ENCODE assay signal across 23 cellular contexts in the genomic region with DNA sequence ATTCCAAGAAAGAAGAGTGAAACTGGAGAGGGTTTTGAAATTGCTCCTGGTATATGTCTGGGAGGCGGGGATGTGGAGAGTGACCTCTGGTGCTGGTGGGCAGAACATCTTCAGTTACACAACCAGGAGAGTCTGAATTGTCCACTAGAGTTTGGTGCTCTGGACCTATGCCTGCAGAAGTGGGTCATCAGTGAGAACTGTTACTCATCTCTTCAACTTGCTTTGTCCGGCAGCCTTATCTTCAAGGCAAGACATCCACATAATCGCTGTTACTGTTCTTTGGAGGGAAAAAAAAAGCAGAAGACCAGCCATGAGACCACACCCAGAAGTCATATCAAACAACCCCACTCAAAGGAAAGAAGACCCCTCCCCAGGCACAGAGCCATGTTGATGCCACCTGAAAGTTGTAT. TPM values are rescaled to one million over a fixed set of nuclear protein-coding genes. Genes with fewer than 3 reads are reported as not detected.
DNase-seq lines count a peak whose midpoint lies in the region; ATAC-seq and TF ChIP-seq lines count a peak whose summit lies in the region.
"Had no signal": no experiment of that assay in that cellular context is flagged by ENCODE, and none has a peak within 500 bp of the region (broad histone marks: within the 10 kb centered on the region; RNA-seq: fewer than 3 reads in every experiment).

No MANE protein-coding gene starts in this region.

- H3K4me2 ChIP-seq in Loucy (ENCODE audit: low read depth, low read length, poor library complexity, severe bottlenecking), result no peak overlapping the region
- H3K4me2 ChIP-seq: BLaER1 had no signal

- peak; percentile 69 to 85 (median 73) for ATAC-seq in right lobe of liver
- ATAC-seq: activated CD4-positive, CD25-positive, alpha-beta regulatory T cell treated with anti-CD3 and anti-CD28 coated beads, Interleukin-2, amount 50 U/mL, for 24 hours; T-cell had no signal

- no peak overlapping the region for H3K9ac ChIP-seq in Loucy (ENCODE audit: low read depth, low read length, poor library complexity, severe bottlenecking)
- H3K9ac ChIP-seq: BLaER1 had no signal

- H3K9me2 ChIP-seq in Loucy (replicated peaks; ENCODE audit: low read depth, low read length), result no peaks in the 10 kb centered on the region

- H4K20me1 ChIP-seq in Loucy (ENCODE audit: insufficient read depth, low read length, poor library complexity, severe bottlenecking), result no peaks in the 10 kb centered on the region
- H4K20me1 ChIP-seq: BLaER1 had no signal

- H3K27ac ChIP-seq in C4-2B (no peak overlapping the region; the same call in 1 of the 2 replicates), right lobe of liver (no peak overlapping the region)
- H3K27ac ChIP-seq: BLaER1, coronary artery, thoracic aorta had no signal

- 0 out of 2 replicates have a peak overlapping the region, but pooled peaks have one; percentile 20 for H2AFZ ChIP-seq in Loucy (ENCODE audit: low read length)

- no peaks in the 10 kb centered on the region for H3F3A ChIP-seq in Loucy (ENCODE audit: low read depth)

- peak; percentile 14 for TF ChIP-seq CTCF in C4-2B (conservative IDR thresholded peaks at IDR 0.05)
- TF ChIP-seq CTCF in Loucy (conservative IDR thresholded peaks at IDR 0.05; ENCODE audit: low read length), result peak; percentile 34; the same call in 1 of the 2 replicates
- TF ChIP-seq CTCF in astrocyte of the cerebellum (IDR thresholded peaks at IDR 0.05; ENCODE audit: low read depth, low read length, missing control alignments), result peak; percentile 11
- no peak for TF ChIP-seq CTCF in right lobe of liver (IDR thresholded peaks at IDR 0.05)

- no peak for DNase-seq in astrocyte of the cerebellum (ENCODE audit: low read depth)
- DNase-seq in right lobe of liver, result no peak
- no peak for DNase-seq in T-helper 1 cell
- DNase-seq in SIG-M5 treated with dmso at 0.1 percent for 504 hours (lab: John Stamatoyannopoulos, UW; ENCODE audit: unreplicated experiment), result no peak
- DNase-seq in activated gamma-delta T cell (lab: John Stamatoyannopoulos, UW), result no peak
- DNase-seq in NCI-H446 (lab: John Stamatoyannopoulos, UW), result no peak
- DNase-seq: activated effector memory CD4-positive, alpha-beta T cell treated with Interleukin-2 at 50 U/mL for 16 hours; aorta; DMS153; NCI-H1930; NCI-H524; T-cell had no signal

- TF ChIP-seq POLR2A in right lobe of liver (IDR thresholded peaks at IDR 0.05), result no peak

- no peaks in the 10 kb centered on the region for H3K36me3 ChIP-seq in Loucy (ENCODE audit: insufficient read depth, low read length)
- H3K36me3 ChIP-seq in right lobe of liver, result no peaks in the 10 kb centered on the region
- H3K36me3 ChIP-seq: BLaER1, thoracic aorta had no signal

- H3K27me3 ChIP-seq in Loucy (ENCODE audit: insufficient read depth, low read length, poor library complexity, severe bottlenecking) (no peaks in the 10 kb centered on the region), right lobe of liver (no peaks in the 10 kb centered on the region)
- H3K27me3 ChIP-seq: BLaER1 had no signal

- intact Hi-C loops in right lobe of liver (cut with DNase I), result no loop called here

- no peaks in the 10 kb centered on the region for H3K4me1 ChIP-seq in Loucy (ENCODE audit: insufficient read depth, low read length, poor library complexity, severe bottlenecking)
- H3K4me1 ChIP-seq in right lobe of liver, result no peaks in the 10 kb centered on the region

- H3K9me3 ChIP-seq in Loucy (ENCODE audit: insufficient read depth, low read depth, low read length) (no peaks in the 10 kb centered on the region), right lobe of liver (no peaks in the 10 kb centered on the region)
- H3K9me3 ChIP-seq: BLaER1, thoracic aorta had no signal

- WGBS in right lobe of liver (ENCODE audit: insufficient coverage, low coverage, low lambda C conversion rate, missing lambda C conversion rate), result no CpG with 5 or more reads among the region's 3 CpGs

- H3K4me3 ChIP-seq in Loucy (ENCODE audit: low read length, poor library complexity, severe bottlenecking), result no peak overlapping the region
- no peak overlapping the region for H3K4me3 ChIP-seq in astrocyte of the cerebellum (ENCODE audit: low read depth, low read length)
- no peak overlapping the region for H3K4me3 ChIP-seq in right lobe of liver
- H3K4me3 ChIP-seq: BLaER1, coronary artery, thoracic aorta had no signal

- no peaks in the 10 kb centered on the region for H3K79me2 ChIP-seq in Loucy (ENCODE audit: insufficient read depth, low read length)

- in situ Hi-C loops in astrocyte of the cerebellum (cut with HindIII; ENCODE audit: low sequenced_read_pairs), result no loop called here

RNA-seq across cellular contexts. Expression of gene SH2D1B, which starts 14.9 kb away (rescaled TPM):
- under 1 TPM in 3 of 6 experiments, not detected in 3; 0.17 to 0.60 (median 0.31) TPM for total RNA-seq in right lobe of liver
- total RNA-seq: lower leg skin, myocyte, pulmonary artery endothelial cell had no signal

RNA-seq across cellular contexts. Expression of gene C1orf226, which starts 15.5 kb away (rescaled TPM):
- 10 to 100 TPM in 5 of 6 experiments, 1 to 10 TPM in 1; 6.5 to 45.3 (median 28.4) TPM for total RNA-seq in right lobe of liver

RNA-seq across cellular contexts. Expression of gene SPATA46, which starts 20.4 kb away (rescaled TPM):
- not detected for total RNA-seq in right lobe of liver
- total RNA-seq: aorta, epithelial cell of proximal tubule, lower leg skin, myocyte, pulmonary artery endothelial cell, RPMI7951, T-cell, thoracic aorta had no signal

Comparison
In these comparisons a context has a peak if more than half of its experiments do, and no peak if none do; other contexts are left out.
1. CTCF ChIP-seq: peak in C4-2B (single experiment), Loucy (single experiment) and astrocyte of the cerebellum (single experiment); none in right lobe of liver (0 of 4).